In the genomic region with DNA sequence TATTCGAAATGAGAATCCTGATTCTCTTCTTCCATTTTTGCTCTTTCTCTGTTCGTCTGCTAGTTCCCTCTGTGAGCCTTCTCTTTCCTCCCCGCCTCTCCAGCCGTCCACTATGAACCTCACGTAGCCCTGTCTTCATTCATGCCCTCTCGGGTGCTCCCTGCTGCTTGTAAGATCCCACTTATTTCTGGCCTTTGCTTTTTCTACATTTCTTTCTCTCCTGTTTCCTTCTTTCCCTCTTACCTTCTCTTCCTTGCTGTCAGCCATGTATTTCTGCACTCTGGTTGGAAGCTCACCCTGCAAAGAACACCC, we compare ENCODE assay signal across 11 cellular contexts.
DNase-seq lines count a peak whose midpoint lies in the region; ATAC-seq and TF ChIP-seq lines count a peak whose summit lies in the region.
"Had no signal": no experiment of that assay in that cellular context is flagged by ENCODE, and none has a peak within 500 bp of the region (broad histone marks: within the 10 kb centered on the region; RNA-seq: fewer than 3 reads in every experiment).

No MANE protein-coding gene starts in this region.

- H3K9me3 ChIP-seq in right cardiac atrium (ENCODE audit: control insufficient read depth, low read length) (no peaks in the 10 kb centered on the region), sigmoid colon (no peaks in the 10 kb centered on the region)

- TF ChIP-seq CTCF in astrocyte of the spinal cord (IDR thresholded peaks at IDR 0.05; ENCODE audit: low read depth, low read length) (no peak), sigmoid colon (IDR thresholded peaks at IDR 0.05) (no peak)

- H3K4me3 ChIP-seq in astrocyte of the spinal cord (ENCODE audit: low read depth, low read length) (peak overlapping the region; percentile 10), right cardiac atrium (ENCODE audit: low read length) (peak overlapping the region; percentile 38), sigmoid colon (peak overlapping the region; percentile 7 to 32 (median 18))

- DNase-seq in Daoy (ENCODE audit: low read depth) (peak; percentile 68), astrocyte of the spinal cord (ENCODE audit: low read depth, low spot score) (no peak), right cardiac atrium (no peak), sigmoid colon (no peak), inferior parietal cortex (ENCODE audit: extremely low spot score) (no peak)
- no peak for DNase-seq in stimulated activated CD4-positive, alpha-beta T cell treated with anti-CD3 and anti-CD28 coated beads, Interleukin-4, amount 100 ng/mL, for 4 hours
- DNase-seq in activated naive CD4-positive, alpha-beta T cell treated with anti-CD3 and anti-CD28 coated beads, Interleukin-2, amount 10 ng/mL, durations not matched to agents 7 days and 5 days: no peak
- DNase-seq: CD8-positive, alpha-beta T cell; NCI-H524 treated with DMSO at 0.1 percent for 48 hours had no signal

- H3K27me3 ChIP-seq in right cardiac atrium (ENCODE audit: control insufficient read depth, insufficient read depth): no peaks in the 10 kb centered on the region
- H3K27me3 ChIP-seq in sigmoid colon: no peaks in the 10 kb centered on the region

- H3K36me3 Mint-ChIP-seq in activated naive CD4-positive, alpha-beta T cell treated with anti-CD3 and anti-CD28 coated beads, Interleukin-2, amount 10 ng/mL, durations not matched to agents 7 days and 5 days: no peaks in the 10 kb centered on the region
- H3K36me3 Mint-ChIP-seq: activated naive CD8-positive, alpha-beta T cell; CD8-positive, alpha-beta T cell had no signal

- intact Hi-C loops in right cardiac atrium (cut with DNase I): no loop called here
- intact Hi-C loops in sigmoid colon (cut with DNase I): loop anchor here (1.0 to 2.0 kb wide), 2 partner anchors 14 to 87 kb away; no protein-coding TSS in a partner anchor

- CTCF ChIA-PET in activated naive CD4-positive, alpha-beta T cell treated with anti-CD3 and anti-CD28 coated beads, Interleukin-2, amount 10 ng/mL, durations not matched to agents 7 days and 5 days (lab: Charles Lee): no interaction called here

- peaks cover 33% of the 10 kb centered on the region for H3K27me3 Mint-ChIP-seq in activated naive CD4-positive, alpha-beta T cell treated with anti-CD3 and anti-CD28 coated beads, Interleukin-2, amount 10 ng/mL, durations not matched to agents 7 days and 5 days

- in situ Hi-C loops in astrocyte of the spinal cord (cut with HindIII; ENCODE audit: low sequenced_read_pairs): no loop called here

- ATAC-seq in right cardiac atrium (peak in 1 of 2 donors; percentile 5), HG03520 (IDR thresholded peaks at IDR 0.05; ENCODE audit: unreplicated experiment) (no peak)
- ATAC-seq: CD8-positive, alpha-beta T cell had no signal

- H3K27ac Mint-ChIP-seq in activated naive CD4-positive, alpha-beta T cell treated with anti-CD3 and anti-CD28 coated beads, Interleukin-2, amount 10 ng/mL, durations not matched to agents 7 days and 5 days: no peak overlapping the region
- H3K27ac Mint-ChIP-seq: activated naive CD8-positive, alpha-beta T cell; CD8-positive, alpha-beta T cell had no signal

- 31% methylated on average over 6 of the region's 6 CpGs for WGBS in right cardiac atrium
- WGBS in sigmoid colon, 2 donors: 70 to 86% methylated on average over 6 of the region's 6 CpGs

- TF ChIP-seq EP300 in sigmoid colon (IDR thresholded peaks at IDR 0.05): no peak

- H3K4me3 Mint-ChIP-seq in activated naive CD4-positive, alpha-beta T cell treated with anti-CD3 and anti-CD28 coated beads, Interleukin-2, amount 10 ng/mL, durations not matched to agents 7 days and 5 days: no peak overlapping the region
- H3K4me3 Mint-ChIP-seq: activated naive CD8-positive, alpha-beta T cell; CD8-positive, alpha-beta T cell had no signal

- peak overlapping the region; percentile 96 for H3K27ac ChIP-seq in right cardiac atrium (ENCODE audit: low read length)
- peak overlapping the region; percentile 83 to 96 (median 86) for H3K27ac ChIP-seq in sigmoid colon

- TF ChIP-seq POLR2A in sigmoid colon (IDR thresholded peaks at IDR 0.05): no peak

- H3K4me1 ChIP-seq in right cardiac atrium (ENCODE audit: control insufficient read depth, insufficient read depth, low read length) (peaks cover 25% of the 10 kb centered on the region), sigmoid colon (peaks cover 0 to 66% (median 59%) of the 10 kb centered on the region in 4 donors)

- no peaks in the 10 kb centered on the region for H3K9me3 Mint-ChIP-seq in activated naive CD4-positive, alpha-beta T cell treated with anti-CD3 and anti-CD28 coated beads, Interleukin-2, amount 10 ng/mL, durations not matched to agents 7 days and 5 days
- H3K9me3 Mint-ChIP-seq: CD8-positive, alpha-beta T cell had no signal

- H3K4me1 Mint-ChIP-seq in activated naive CD4-positive, alpha-beta T cell treated with anti-CD3 and anti-CD28 coated beads, Interleukin-2, amount 10 ng/mL, durations not matched to agents 7 days and 5 days: no peaks in the 10 kb centered on the region

- H3K36me3 ChIP-seq in sigmoid colon: no peaks in the 10 kb centered on the region
